In genomic region chr2:224576098-224576715, GRCh38 we compare ENCODE assay signal across 8 cellular contexts. TPM values are rescaled to one million over a fixed set of nuclear protein-coding genes. Genes with fewer than 3 reads are reported as not detected.
DNase-seq lines count a peak whose midpoint lies in the region; ATAC-seq and TF ChIP-seq lines count a peak whose summit lies in the region.

No MANE protein-coding gene starts in this region.

- no peak overlapping the region for H3K4me3 Mint-ChIP-seq in type B pancreatic cell

- H3K9me3 Mint-ChIP-seq in type B pancreatic cell, result no peaks in the 10 kb centered on the region

- peaks cover 11% of the 10 kb centered on the region for H3K36me3 Mint-ChIP-seq in type B pancreatic cell

- ATAC-seq in GM18858 (IDR thresholded peaks at IDR 0.05; ENCODE audit: unreplicated experiment), result peak; percentile 75
- peak; percentile 72 for ATAC-seq in GM21737 (IDR thresholded peaks at IDR 0.05; ENCODE audit: unreplicated experiment)
- ATAC-seq in HG03565 (IDR thresholded peaks at IDR 0.05; ENCODE audit: unreplicated experiment), result peak; percentile 58

- no peaks in the 10 kb centered on the region for H3K27me3 Mint-ChIP-seq in type B pancreatic cell

- peaks cover 46% of the 10 kb centered on the region for H3K4me1 Mint-ChIP-seq in type B pancreatic cell (ENCODE audit: unreplicated experiment)

- no peak overlapping the region for H3K27ac Mint-ChIP-seq in type B pancreatic cell

- DNase-seq in kidney tubule cell (ENCODE audit: low spot score), result peak; percentile 35
- DNase-seq in type B pancreatic cell (ENCODE audit: extremely low spot score, unreplicated experiment), result no peak
- no peak for DNase-seq in NCI-H1105 (lab: John Stamatoyannopoulos, UW)
- DNase-seq in stimulated activated CD4-positive, alpha-beta T cell treated with anti-CD3 and anti-CD28 coated beads, Interleukin-4, amount 100 ng/mL, for 1 hour, result no peak
- no peak for DNase-seq in nucleus accumbens (lab: John Stamatoyannopoulos, UW)

- TF ChIP-seq CTCF in type B pancreatic cell (conservative IDR thresholded peaks at IDR 0.05), result no peak

RNA-seq across cellular contexts. Expression of gene CUL3, which starts 9.0 kb away (rescaled TPM):
- total RNA-seq in type B pancreatic cell (ENCODE audit: low replicate concordance), result 83.3 and 87.2 TPM in 2 replicates
